ENCODE assay signal across 11 cellular contexts in genomic region chr20:33518071-33518470, GRCh38. TPM values are rescaled to one million over a fixed set of nuclear protein-coding genes. Genes with fewer than 3 reads are reported as not detected.
DNase-seq lines count a peak whose midpoint lies in the region; ATAC-seq and TF ChIP-seq lines count a peak whose summit lies in the region.
"Had no signal": no experiment of that assay in that cellular context is flagged by ENCODE, and none has a peak within 500 bp of the region (broad histone marks: within the 10 kb centered on the region; RNA-seq: fewer than 3 reads in every experiment).

No MANE protein-coding gene starts in this region.

- H3K56ac ChIP-seq in IMR-90 (ENCODE audit: extremely low read depth, insufficient read depth, low read length): no peak overlapping the region

- peak; percentile 17 for DNase-seq in BJ (ENCODE audit: low read depth)
- peak; percentile 75 for DNase-seq in IMR-90
- peak; percentile 66 to 68 for DNase-seq in cardiac fibroblast (ENCODE audit: low read depth in 2 of 2)
- no peak for DNase-seq in mesothelial cell of epicardium (ENCODE audit: low spot score in 2 of 2, unreplicated experiment in 2 of 2)
- no peak for DNase-seq in CD4-positive, alpha-beta memory T cell
- DNase-seq in progenitor cell of endocrine pancreas (ENCODE audit: low spot score, unreplicated experiment): no peak
- DNase-seq in SKM-1 treated with dmso at 0.1 percent for 144 hours (lab: John Stamatoyannopoulos, UW; ENCODE audit: unreplicated experiment): no peak
- DNase-seq: DMS 273 treated with DMSO at 0.1 percent for 48 hours, NCI-H2171 had no signal

- no peaks in the 10 kb centered on the region for H3K27me3 ChIP-seq in BJ (ENCODE audit: control insufficient read depth, insufficient read depth, low read length)
- H3K27me3 ChIP-seq in IMR-90 (ENCODE audit: control insufficient read depth, insufficient read depth, low read length): no peaks in the 10 kb centered on the region
- H3K27me3 ChIP-seq in CD4-positive, alpha-beta memory T cell (ENCODE audit: insufficient read depth, low read length): no peaks in the 10 kb centered on the region

- no peaks in the 10 kb centered on the region for H3K36me3 ChIP-seq in BJ (ENCODE audit: control insufficient read depth, insufficient read depth, low read length)
- H3K36me3 ChIP-seq in IMR-90 (ENCODE audit: control insufficient read depth, insufficient read depth, low read length): no peaks in the 10 kb centered on the region
- H3K36me3 ChIP-seq in CD4-positive, alpha-beta memory T cell (ENCODE audit: insufficient read depth, low read length): no peaks in the 10 kb centered on the region

- peak overlapping the region; percentile 26; the same call in 1 of the 2 replicates for H2BK20ac ChIP-seq in IMR-90 (ENCODE audit: low read depth, low read length)

- peak overlapping the region; percentile 62; the same call in 1 of the 2 replicates for H2AK5ac ChIP-seq in IMR-90 (ENCODE audit: low read depth, low read length)

- no peaks in the 10 kb centered on the region for H3K27me3 Mint-ChIP-seq in mesothelial cell of epicardium (ENCODE audit: low read depth)
- no peaks in the 10 kb centered on the region for H3K27me3 Mint-ChIP-seq in CD4-positive, alpha-beta memory T cell
- H3K27me3 Mint-ChIP-seq in progenitor cell of endocrine pancreas: no peaks in the 10 kb centered on the region
- H3K27me3 Mint-ChIP-seq: central memory CD8-positive, alpha-beta T cell had no signal

- peaks cover 2% of the 10 kb centered on the region; the same call in 1 of the 2 replicates for H3K4me1 ChIP-seq in IMR-90 (ENCODE audit: control insufficient read depth, insufficient read depth, low read length)
- H3K4me1 ChIP-seq in CD4-positive, alpha-beta memory T cell (ENCODE audit: insufficient read depth, low read length): peaks cover 3% of the 10 kb centered on the region

- no peak overlapping the region for H2BK15ac ChIP-seq in IMR-90 (ENCODE audit: low read depth, low read length)

- ATAC-seq in IMR-90 (ENCODE audit: low read depth) (peak; percentile 85), GM19351 (IDR thresholded peaks at IDR 0.05; ENCODE audit: unreplicated experiment) (no peak)

- no peak overlapping the region for H3K23ac ChIP-seq in IMR-90 (ENCODE audit: low read depth, low read length)

- H2AK9ac ChIP-seq in IMR-90 (replicated peaks; ENCODE audit: low read depth, low read length, poor library complexity): no peak overlapping the region

- H2AFZ ChIP-seq in IMR-90 (replicated peaks; ENCODE audit: low read length, poor library complexity): no peak overlapping the region

- H4K20me1 ChIP-seq in IMR-90 (ENCODE audit: insufficient read depth, low read length): peaks cover 8% of the 10 kb centered on the region; the same call in 1 of the 2 replicates

- BruUV-seq in IMR-90 (replicated peaks; lab: Mats Ljungman, UMichigan): no TSS peak

- H3K4me1 Mint-ChIP-seq in mesothelial cell of epicardium: peaks cover 19% of the 10 kb centered on the region
- peaks cover 19 to 37% (median 25%) of the 10 kb centered on the region in 4 donors for H3K4me1 Mint-ChIP-seq in CD4-positive, alpha-beta memory T cell
- peaks cover 25% of the 10 kb centered on the region for H3K4me1 Mint-ChIP-seq in progenitor cell of endocrine pancreas (ENCODE audit: low read depth)

- POLR2A ChIA-PET in BJ (lab: Charles Lee) (no interaction called here), IMR-90 (lab: Charles Lee; ENCODE audit: unreplicated experiment) (no interaction called here)
- POLR2A ChIA-PET in CD4-positive, alpha-beta memory T cell (lab: Charles Lee; ENCODE audit: partially characterized antibody): no interaction called here

- dilution Hi-C loops in IMR-90 (cut with HindIII; ENCODE audit: low sequenced_read_pairs, unreplicated experiment): no loop called here

- H3K9me3 Mint-ChIP-seq in mesothelial cell of epicardium: no peaks in the 10 kb centered on the region
- no peaks in the 10 kb centered on the region for H3K9me3 Mint-ChIP-seq in CD4-positive, alpha-beta memory T cell
- H3K9me3 Mint-ChIP-seq in progenitor cell of endocrine pancreas (ENCODE audit: low read depth): no peaks in the 10 kb centered on the region
- H3K9me3 Mint-ChIP-seq: central memory CD8-positive, alpha-beta T cell had no signal

- H3K14ac ChIP-seq in IMR-90 (replicated peaks; ENCODE audit: low read depth, low read length): 0 out of 2 replicates have a peak overlapping the region, but pooled peaks have one; percentile 25

- no peak for TF ChIP-seq POLR2A in IMR-90 (IDR thresholded peaks at IDR 0.05; ENCODE audit: low read depth, low read length)

- H3K9me3 ChIP-seq in IMR-90 (ENCODE audit: control insufficient read depth, insufficient read depth, low read length): no peaks in the 10 kb centered on the region
- H3K9me3 ChIP-seq in CD4-positive, alpha-beta memory T cell (ENCODE audit: control insufficient read depth in 1 of 2, low read length in 2 of 2): no peaks in the 10 kb centered on the region

- in situ Hi-C loops in IMR-90 (cut with MboI; ENCODE audit: low sequenced_read_pairs): no loop called here

- H3K4me3 ChIP-seq in BJ (ENCODE audit: low read depth, low read length): no peak overlapping the region
- H3K4me3 ChIP-seq in IMR-90 (ENCODE audit: insufficient read depth, low read depth, low read length): no peak overlapping the region
- no peak overlapping the region for H3K4me3 ChIP-seq in cardiac fibroblast (replicated peaks in 1 of 2; ENCODE audit: low read depth in 2 of 2, low read length in 2 of 2)
- no peak overlapping the region for H3K4me3 ChIP-seq in CD4-positive, alpha-beta memory T cell (ENCODE audit: low read length in 2 of 2)

- H3K27ac ChIP-seq in IMR-90 (ENCODE audit: insufficient read depth, low read length): peak overlapping the region; percentile 63; the same call in 1 of the 2 replicates
- H3K27ac ChIP-seq in CD4-positive, alpha-beta memory T cell (ENCODE audit: low read depth, low read length): no peak overlapping the region

- H3K18ac ChIP-seq in IMR-90 (ENCODE audit: low read depth, low read length): 0 out of 2 replicates have a peak overlapping the region, but pooled peaks have one; percentile 7

- H3K4me3 Mint-ChIP-seq in mesothelial cell of epicardium (no peak overlapping the region), progenitor cell of endocrine pancreas (ENCODE audit: low read depth) (no peak overlapping the region)
- H3K4me3 Mint-ChIP-seq in CD4-positive, alpha-beta memory T cell: no peak overlapping the region
- H3K4me3 Mint-ChIP-seq: central memory CD8-positive, alpha-beta T cell had no signal

- TF ChIP-seq CTCF in BJ (IDR thresholded peaks at IDR 0.05; ENCODE audit: insufficient read depth, low read depth, low read length) (no peak), IMR-90 (conservative IDR thresholded peaks at IDR 0.05; ENCODE audit: low read depth, low read length) (no peak), cardiac fibroblast (IDR thresholded peaks at IDR 0.05; ENCODE audit: low read depth, low read length) (no peak), mesothelial cell of epicardium (IDR thresholded peaks at IDR 0.05; ENCODE audit: unreplicated experiment) (no peak), progenitor cell of endocrine pancreas (IDR thresholded peaks at IDR 0.05; ENCODE audit: unreplicated experiment) (no peak)

- no peak overlapping the region; the same call in 1 of the 2 replicates for H2BK120ac ChIP-seq in IMR-90 (ENCODE audit: low read depth, low read length)

- peak overlapping the region; percentile 50; the same call in 1 of the 2 replicates for H3K4ac ChIP-seq in IMR-90 (ENCODE audit: low read depth, low read length)

- H3K9ac ChIP-seq in IMR-90 (ENCODE audit: low read depth, low read length): no peak overlapping the region

- H4K8ac ChIP-seq in IMR-90 (ENCODE audit: low read depth in 2 of 2, low read length in 2 of 2): peak overlapping the region in 1 of 2 experiments; percentile 70; a peak in 2 of 4 replicates

- H3K9me1 ChIP-seq in IMR-90 (ENCODE audit: insufficient read depth, low read length): peaks cover 6% of the 10 kb centered on the region; the same call in 1 of the 2 replicates

- H3K27ac Mint-ChIP-seq in mesothelial cell of epicardium (peak overlapping the region; percentile 87), progenitor cell of endocrine pancreas (no peak overlapping the region)
- H3K27ac Mint-ChIP-seq in CD4-positive, alpha-beta memory T cell: no peak overlapping the region

- no peak overlapping the region for H3K4me2 ChIP-seq in IMR-90 (ENCODE audit: low read depth, low read length)

- no peaks in the 10 kb centered on the region for H3K36me3 Mint-ChIP-seq in mesothelial cell of epicardium
- peaks cover 0 to 2% of the 10 kb centered on the region in 2 donors for H3K36me3 Mint-ChIP-seq in CD4-positive, alpha-beta memory T cell
- H3K36me3 Mint-ChIP-seq in progenitor cell of endocrine pancreas (ENCODE audit: insufficient read depth): peaks cover 9% of the 10 kb centered on the region

- H2BK5ac ChIP-seq in IMR-90 (ENCODE audit: low read depth, low read length, poor library complexity, severe bottlenecking): peak overlapping the region; percentile 42

- intact Hi-C loops in IMR-90 (cut with micrococcal nuclease): loop anchor here (10.0 kb wide), 1 partner anchor 63 kb away; no protein-coding TSS in a partner anchor
- intact Hi-C loops in CD4-positive, alpha-beta memory T cell (cut with micrococcal nuclease): no loop called here

- no peak for TF ChIP-seq RAD21 in IMR-90 (IDR thresholded peaks at IDR 0.05; ENCODE audit: low read length)

- CTCF ChIA-PET in BJ (lab: Yijun Ruan, JAX): interaction anchor here (0.7 kb wide), 1 partner anchor 10 kb away, joined by 3 read pairs; no protein-coding TSS in a partner anchor
- CTCF ChIA-PET in IMR-90 (lab: Yijun Ruan, JAX): no interaction called here
- CTCF ChIA-PET in CD4-positive, alpha-beta memory T cell (lab: Charles Lee; ENCODE audit: partially characterized antibody): no interaction called here

- peaks cover 23 to 55% of the 10 kb centered on the region in 2 experiments for H3K79me1 ChIP-seq in IMR-90 (ENCODE audit: low read depth in 1 of 2, low read length in 2 of 2)

- peak overlapping the region; percentile 20; the same call in 1 of the 2 replicates for H4K5ac ChIP-seq in IMR-90 (ENCODE audit: low read depth, low read length)

- no peak overlapping the region; the same call in 1 of the 2 replicates for H4K91ac ChIP-seq in IMR-90 (ENCODE audit: insufficient read depth, low read depth, low read length)

- WGBS in IMR-90 (ENCODE audit: extremely low coverage in 2 of 2, insufficient read length in 1 of 2), 2 experiments: no CpG with 5 or more reads among the region's 5 CpGs

TF ChIP-seq in IMR-90, 13 proteins besides CTCF, POLR2A, EP300 and RAD21 (continues in another document):
- TF ChIP-seq BHLHE40 (IDR thresholded peaks at IDR 0.05; ENCODE audit: low read depth, low read length): peak; percentile 55

RNA-seq across cellular contexts. Expression of gene CBFA2T2, which starts 28.2 kb away (rescaled TPM):
- polyA plus RNA-seq in BJ (2011; rRNA removed) (7.6 and 8.0 TPM in 2 replicates), IMR-90 (2012; rRNA removed) (6.2 and 6.3 TPM in 2 replicates)
- polyA minus RNA-seq in BJ (2011; rRNA and poly(A)+ RNA removed): 11.1 and 14.6 TPM in 2 replicates
- total RNA-seq in IMR-90 (2012; rRNA removed) (3.3 and 3.8 TPM in 2 replicates), mesothelial cell of epicardium (39.7 to 47.2 TPM (median 46.1 TPM) in 3 replicates), progenitor cell of endocrine pancreas (51.3 and 58.1 TPM in 2 replicates)
- polyA plus RNA-seq in IMR-90 (2012; cell fraction: cytosol; rRNA removed): 4.9 and 6.7 TPM in 2 replicates
- 25.6 and 26.9 TPM in 2 replicates for polyA plus RNA-seq in IMR-90 (2012; cell fraction: nucleus; rRNA removed; ENCODE audit: low replicate concordance)
- total RNA-seq in CD4-positive, alpha-beta memory T cell: 10 to 100 TPM; 42.1 to 43.4 TPM
- polyA plus RNA-seq in CD4-positive, alpha-beta memory T cell: 10 to 100 TPM; 16.5 to 25.2 TPM

Comparison
In these comparisons a context has a peak if more than half of its experiments do, and no peak if none do; other contexts are left out.
1. DNase-seq: peak in BJ (single experiment), IMR-90 (single experiment) and cardiac fibroblast (2 of 2); none in mesothelial cell of epicardium (0 of 2), CD4-positive, alpha-beta memory T cell (0 of 5), progenitor cell of endocrine pancreas (single experiment) and SKM-1 treated with dmso at 0.1 percent for 144 hours (single experiment).